15 cellular contexts compared by ENCODE assay signal in the genomic region with DNA sequence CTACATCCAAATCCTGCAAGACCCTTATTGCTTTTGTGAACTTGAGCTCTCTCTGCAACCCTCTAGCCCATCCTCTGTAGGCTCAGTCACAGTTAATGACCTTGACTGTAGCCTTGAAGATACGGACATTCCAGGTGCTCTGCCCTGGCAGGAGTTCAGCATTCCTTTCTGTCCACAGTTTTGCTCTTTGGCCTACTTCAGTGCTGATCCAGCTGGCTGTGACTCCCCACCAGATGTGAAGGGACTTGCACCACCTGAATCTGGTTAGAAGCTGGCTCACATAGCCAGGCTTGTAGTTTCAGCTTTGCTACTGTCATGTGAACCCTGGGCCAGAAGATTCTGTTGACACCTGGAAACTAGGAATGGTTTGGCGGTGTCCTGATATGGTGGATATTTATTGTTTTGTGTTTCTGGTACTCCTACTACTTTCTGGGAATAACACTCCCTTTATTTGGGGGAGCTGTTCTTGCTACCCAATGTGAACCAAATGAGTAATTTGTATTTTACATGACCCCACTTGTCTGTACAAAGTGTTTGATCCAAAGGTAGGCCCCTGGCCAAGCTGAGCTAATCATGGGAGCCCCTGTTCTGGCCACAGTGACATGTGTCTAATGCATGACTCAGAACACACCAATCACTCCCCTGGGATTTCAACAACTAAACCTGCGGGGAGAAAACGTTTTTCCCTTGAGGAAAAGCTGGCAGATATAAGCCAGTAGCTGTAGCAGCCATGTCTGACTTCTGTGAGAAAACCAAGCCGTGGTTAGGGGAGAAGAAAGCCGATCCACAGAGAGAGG.
DNase-seq lines count a peak whose midpoint lies in the region; ATAC-seq, FAIRE-seq and TF ChIP-seq lines count a peak whose summit lies in the region.
"Had no signal": no experiment of that assay in that cellular context is flagged by ENCODE, and none has a peak within 500 bp of the region (broad histone marks: within the 10 kb centered on the region; RNA-seq: fewer than 3 reads in every experiment).

No MANE protein-coding gene starts in this region.

- H3T11ph ChIP-seq in H9 (ENCODE audit: low read length) = no peak overlapping the region

- no peak overlapping the region for H3K56ac ChIP-seq in H9 (ENCODE audit: insufficient read length, low read depth, low read length)

- H2AK5ac ChIP-seq in H9 (ENCODE audit: insufficient read length, low read length) = no peak overlapping the region

- no peak overlapping the region for H2BK15ac ChIP-seq in H9 (ENCODE audit: low read depth, low read length)

- H3K36me3 ChIP-seq in RWPE2 (ENCODE audit: low read depth) (no peaks in the 10 kb centered on the region), small intestine (ENCODE audit: control insufficient read depth in 2 of 2, insufficient read depth in 2 of 2, low read length in 2 of 2) (no peaks in the 10 kb centered on the region)
- H3K36me3 ChIP-seq: transverse colon had no signal

- H3K79me1 ChIP-seq in H9 (ENCODE audit: insufficient read depth, low read depth, low read length, poor library complexity, severe bottlenecking) = peaks cover 2% of the 10 kb centered on the region

- 71 to 73% (median 71%) methylated on average over 6 of the region's 6 CpGs for WGBS in small intestine, 3 donors
- WGBS in H9 (ENCODE audit: extremely low coverage, insufficient read length, low lambda C conversion rate) = no CpG with 5 or more reads among the region's 6 CpGs

- no peak overlapping the region for H4K91ac ChIP-seq in H9 (ENCODE audit: insufficient read length, low read depth, low read length)

- H2BK20ac ChIP-seq in H9 (ENCODE audit: low read depth, low read length, poor library complexity, severe bottlenecking) = no peak overlapping the region

- no peak overlapping the region for H2AFZ ChIP-seq in H9 (ENCODE audit: low read length)

- H3K4me2 ChIP-seq in H9 (ENCODE audit: insufficient read depth, insufficient read length, low read length) = no peak overlapping the region
- H3K4me2 ChIP-seq: SK-N-SH had no signal

- TF ChIP-seq CTCF in HFF-Myc (IDR thresholded peaks at IDR 0.05; ENCODE audit: low read depth, low read length, missing control alignments) (no peak), RWPE2 (IDR thresholded peaks at IDR 0.05; ENCODE audit: poor library complexity, severe bottlenecking) (no peak), fibroblast of the aortic adventitia (IDR thresholded peaks at IDR 0.05; ENCODE audit: insufficient read depth, low read length) (no peak), H9 (conservative IDR thresholded peaks at IDR 0.05) (no peak)

- H3K9me3 ChIP-seq in RWPE2 (ENCODE audit: severe bottlenecking) (no peaks in the 10 kb centered on the region), small intestine (ENCODE audit: control insufficient read depth, low read depth) (no peaks in the 10 kb centered on the region), H9 (ENCODE audit: control insufficient read depth, low read depth, low read length) (no peaks in the 10 kb centered on the region)
- H3K9me3 ChIP-seq: SK-N-SH, transverse colon had no signal

- H2BK12ac ChIP-seq in H9 (ENCODE audit: insufficient read length, low read depth, low read length) = no peak overlapping the region

- H3K4me1 Mint-ChIP-seq in H9 = 0 out of 4 replicates have a peak, but pooled peaks cover 0 to 4% of the 10 kb centered on the region in 2 experiments
- H3K4me1 Mint-ChIP-seq: activated CD4-positive, alpha-beta T cell treated with anti-CD3 and anti-CD28 coated beads, Interleukin-2, amount 10 ng/mL, durations not matched to agents 7 days and 5 days; activated naive CD4-positive, alpha-beta T cell treated with anti-CD3 and anti-CD28 coated beads, Interleukin-2, amount 50 U/mL, for 24 hours; endodermal cell had no signal

- H3K18ac ChIP-seq in H9 (ENCODE audit: insufficient read length, low read depth, low read length) = no peak overlapping the region

- FAIRE-seq in small intestine (lab: Jason Lieb, UNC) = no peak

- no peak overlapping the region for H2BK120ac ChIP-seq in H9 (ENCODE audit: low read depth, low read length, poor library complexity, severe bottlenecking)

- H4K8ac ChIP-seq in H9 (replicated peaks; ENCODE audit: insufficient read length, low read depth, low read length) = no peak overlapping the region

- no peak overlapping the region for H2BK5ac ChIP-seq in H9 (ENCODE audit: insufficient read length, low read length)

- no peak overlapping the region for H3K27ac Mint-ChIP-seq in H9
- H3K27ac Mint-ChIP-seq: activated CD4-positive, alpha-beta T cell treated with anti-CD3 and anti-CD28 coated beads, Interleukin-2, amount 10 ng/mL, durations not matched to agents 7 days and 5 days; activated naive CD4-positive, alpha-beta T cell treated with anti-CD3 and anti-CD28 coated beads, Interleukin-2, amount 50 U/mL, for 24 hours; endodermal cell had no signal

- H3K27me3 ChIP-seq in RWPE2 (ENCODE audit: insufficient read depth, poor library complexity, severe bottlenecking) (no peaks in the 10 kb centered on the region), small intestine (ENCODE audit: control insufficient read depth in 2 of 2, insufficient read depth in 2 of 2, low read length in 2 of 2) (peaks cover 0 to 2% of the 10 kb centered on the region in 2 donors), H9 (ENCODE audit: insufficient read depth, low read length) (no peaks in the 10 kb centered on the region)
- H3K27me3 ChIP-seq: transverse colon had no signal

- no peaks in the 10 kb centered on the region; the same call in 1 of the 2 replicates for H3K27me3 Mint-ChIP-seq in H9 (ENCODE audit: low read depth)

- DNase-seq in HFF-Myc (ENCODE audit: extremely low read depth, low read depth) (peak; percentile 73), RWPE2 (ENCODE audit: low spot score) (peak; percentile 85), fibroblast of the aortic adventitia (ENCODE audit: low read depth) (peak; percentile 47), small intestine (peak; percentile 16), H9 (no peak), activated T-cell treated with anti-CD3 and anti-CD28 coated beads for 4 hours (no peak)
- DNase-seq: activated CD4-positive, alpha-beta T cell treated with anti-CD3 and anti-CD28 coated beads, Interleukin-2, amount 10 ng/mL, durations not matched to agents 7 days and 5 days; DMS153; endodermal cell; left colon; SK-N-SH; transverse colon had no signal

- H3K36me3 Mint-ChIP-seq in H9 (ENCODE audit: insufficient read depth in 1 of 3, low read depth in 3 of 3) = no peaks in the 10 kb centered on the region
- H3K36me3 Mint-ChIP-seq: activated naive CD4-positive, alpha-beta T cell treated with anti-CD3 and anti-CD28 coated beads, Interleukin-2, amount 50 U/mL, for 24 hours had no signal

- H3K4me1 ChIP-seq in RWPE2 (ENCODE audit: insufficient read depth, poor library complexity, severe bottlenecking) (peaks cover 33% of the 10 kb centered on the region), small intestine (ENCODE audit: control insufficient read depth in 2 of 2, insufficient read depth in 1 of 2, low read depth in 1 of 2, low read length in 1 of 2) (no peaks in the 10 kb centered on the region), H9 (ENCODE audit: insufficient read depth, low read length) (no peaks in the 10 kb centered on the region)
- H3K4me1 ChIP-seq: transverse colon had no signal

- H3K4me3 ChIP-seq in HFF-Myc (replicated peaks; ENCODE audit: low read depth, low read length) = no peak overlapping the region
- H3K4me3 ChIP-seq in RWPE2 (ENCODE audit: severe bottlenecking) = no peak overlapping the region
- no peak overlapping the region for H3K4me3 ChIP-seq in fibroblast of the aortic adventitia (ENCODE audit: low read depth, low read length)
- H3K4me3 ChIP-seq in small intestine (ENCODE audit: low read depth in 1 of 2, low read length in 2 of 2) = no peak overlapping the region
- H3K4me3 ChIP-seq: transverse colon had no signal

- no peaks in the 10 kb centered on the region for H4K20me1 ChIP-seq in H9 (ENCODE audit: control insufficient read depth, insufficient read depth, insufficient read length)

- H3K23ac ChIP-seq in H9 (ENCODE audit: insufficient read length, low read depth, low read length) = no peak overlapping the region

- ATAC-seq in RWPE2 (ENCODE audit: low read depth) (peak; percentile 83), HG02610 (IDR thresholded peaks at IDR 0.05; ENCODE audit: unreplicated experiment) (no peak), GM18858 (IDR thresholded peaks at IDR 0.05; ENCODE audit: unreplicated experiment) (no peak)
- ATAC-seq: left colon had no signal

- no peak overlapping the region for H3K4me3 Mint-ChIP-seq in H9
- H3K4me3 Mint-ChIP-seq: activated CD4-positive, alpha-beta T cell treated with anti-CD3 and anti-CD28 coated beads, Interleukin-2, amount 10 ng/mL, durations not matched to agents 7 days and 5 days; activated naive CD4-positive, alpha-beta T cell treated with anti-CD3 and anti-CD28 coated beads, Interleukin-2, amount 50 U/mL, for 24 hours; endodermal cell had no signal

- H3K4ac ChIP-seq in H9 (ENCODE audit: low read depth, low read length) = no peak overlapping the region

- no peaks in the 10 kb centered on the region for H3K23me2 ChIP-seq in H9 (ENCODE audit: insufficient read length, low read depth, low read length, poor library complexity, severe bottlenecking)

- H3K9ac ChIP-seq in H9 (ENCODE audit: extremely low read depth, insufficient read length, low read length) = no peak overlapping the region
- H3K9ac ChIP-seq: SK-N-SH had no signal

- no peak overlapping the region; the same call in 1 of the 2 replicates for H3K14ac ChIP-seq in H9 (ENCODE audit: insufficient read depth, low read length)

- H3K27ac ChIP-seq in RWPE2 (ENCODE audit: poor library complexity, severe bottlenecking) (peak overlapping the region; percentile 76), small intestine (ENCODE audit: low read depth in 1 of 2, low read length in 1 of 2) (no peak overlapping the region), H9 (ENCODE audit: insufficient read length, low read depth, low read length) (no peak overlapping the region)
- H3K27ac ChIP-seq: transverse colon had no signal

- H4K5ac ChIP-seq in H9 (ENCODE audit: insufficient read length, low read depth, low read length) = no peak overlapping the region

- H3K9me3 Mint-ChIP-seq in H9 = no peaks in the 10 kb centered on the region; a peak in 1 of 5 replicates
- H3K9me3 Mint-ChIP-seq: activated CD4-positive, alpha-beta T cell treated with anti-CD3 and anti-CD28 coated beads, Interleukin-2, amount 10 ng/mL, durations not matched to agents 7 days and 5 days; activated naive CD4-positive, alpha-beta T cell treated with anti-CD3 and anti-CD28 coated beads, Interleukin-2, amount 50 U/mL, for 24 hours; endodermal cell had no signal

- no peaks in the 10 kb centered on the region for H3K79me2 ChIP-seq in H9 (ENCODE audit: insufficient read depth, low read length)

Comparison
In these comparisons a context has a peak if more than half of its experiments do, and no peak if none do; other contexts are left out.
1. DNase-seq: peak in HFF-Myc (single experiment), RWPE2 (single experiment), fibroblast of the aortic adventitia (single experiment) and small intestine (single experiment); none in H9 (single experiment) and activated T-cell treated with anti-CD3 and anti-CD28 coated beads for 4 hours (single experiment).